In genomic region chr7:94561841-94562514, GRCh38 we compare ENCODE assay signal across 19 cellular contexts. TPM values are rescaled to one million over a fixed set of nuclear protein-coding genes. Genes with fewer than 3 reads are reported as not detected.
DNase-seq lines count a peak whose midpoint lies in the region; ATAC-seq, FAIRE-seq and TF ChIP-seq lines count a peak whose summit lies in the region.
"Had no signal": no experiment of that assay in that cellular context is flagged by ENCODE, and none has a peak within 500 bp of the region (broad histone marks: within the 10 kb centered on the region; RNA-seq: fewer than 3 reads in every experiment).

No MANE protein-coding gene starts in this region.

- H3K4me2 ChIP-seq in HepG2 (ENCODE audit: low read depth, low read length) = peak overlapping the region; percentile 33
- H3K4me2 ChIP-seq: smooth muscle cell had no signal

- no peaks in the 10 kb centered on the region for H3K9me3 ChIP-seq in HepG2 (ENCODE audit: low read length)
- H3K9me3 ChIP-seq in right lobe of liver = no peaks in the 10 kb centered on the region
- H3K9me3 ChIP-seq in adipocyte (ENCODE audit: control insufficient read depth, low read length) = no peaks in the 10 kb centered on the region
- no peaks in the 10 kb centered on the region for H3K9me3 ChIP-seq in effector memory CD4-positive, alpha-beta T cell (ENCODE audit: control insufficient read depth, low read length)
- H3K9me3 ChIP-seq: body of pancreas, esophagus muscularis mucosa had no signal

- intact Hi-C loops in HepG2 (cut with micrococcal nuclease; ENCODE audit: unreplicated experiment) (loop anchor here (5.0 to 10.0 kb wide), 4 partner anchors 80 to 410 kb away; partner anchors contain the start of gene PPP1R9A), right lobe of liver (cut with DNase I) (no loop called here)

- H4K20me1 ChIP-seq in HepG2 (ENCODE audit: insufficient read depth, low read length) = no peaks in the 10 kb centered on the region

- TF ChIP-seq POLR2A in HepG2 (IDR thresholded peaks at IDR 0.05; ENCODE audit: insufficient read depth in 1 of 2, low read depth in 2 of 2, low read length in 2 of 2) (no peak), right lobe of liver (IDR thresholded peaks at IDR 0.05) (no peak), GM12892 (IDR thresholded peaks at IDR 0.05; ENCODE audit: low read depth, low read length) (no peak)

- TF ChIP-seq EP300 in HepG2 (IDR thresholded peaks at IDR 0.05; ENCODE audit: low read depth in 2 of 2, low read length in 2 of 2) (peak; percentile 45 to 97; a peak in 2 of 4 replicates), HepG2 (CRISPR knock-in tag; IDR thresholded peaks at IDR 0.05; ENCODE audit: borderline replicate concordance) (peak; percentile 94)

- H3K27ac ChIP-seq in HepG2 (ENCODE audit: extremely low read length, insufficient read depth, low read length) = peak overlapping the region; percentile 73
- no peak overlapping the region for H3K27ac ChIP-seq in right lobe of liver
- no peak overlapping the region for H3K27ac ChIP-seq in effector memory CD4-positive, alpha-beta T cell (ENCODE audit: insufficient read depth, low read length, poor library complexity, severe bottlenecking)
- H3K27ac ChIP-seq: body of pancreas, esophagus muscularis mucosa, parathyroid adenoma had no signal

- peaks cover 41% of the 10 kb centered on the region for H3K4me1 ChIP-seq in HepG2 (ENCODE audit: insufficient read depth, low read length)
- no peaks in the 10 kb centered on the region for H3K4me1 ChIP-seq in right lobe of liver
- H3K4me1 ChIP-seq in adipocyte (ENCODE audit: control insufficient read depth, insufficient read depth, low read length) = no peaks in the 10 kb centered on the region
- no peaks in the 10 kb centered on the region for H3K4me1 ChIP-seq in effector memory CD4-positive, alpha-beta T cell (ENCODE audit: control insufficient read depth, insufficient read depth, low read length, poor library complexity, severe bottlenecking)
- H3K4me1 ChIP-seq: parathyroid adenoma had no signal

- H3K9ac ChIP-seq in HepG2 (ENCODE audit: insufficient read depth, low read depth, low read length) (peak overlapping the region; percentile 50), adipocyte (ENCODE audit: low read length) (no peak overlapping the region)
- H3K9ac ChIP-seq: parathyroid adenoma had no signal

- no peak overlapping the region for H3K4me3 ChIP-seq in HepG2 (replicated peaks in 1 of 3; ENCODE audit: insufficient read depth in 1 of 3, low read depth in 2 of 3, low read length in 3 of 3)
- H3K4me3 ChIP-seq in right lobe of liver = no peak overlapping the region
- H3K4me3 ChIP-seq in adipocyte (ENCODE audit: low read length) = no peak overlapping the region
- no peak overlapping the region for H3K4me3 ChIP-seq in fibroblast of the aortic adventitia (ENCODE audit: low read depth, low read length)
- H3K4me3 ChIP-seq in effector memory CD4-positive, alpha-beta T cell (ENCODE audit: insufficient read depth, low read depth, low read length, poor library complexity, severe bottlenecking) = no peak overlapping the region
- H3K4me3 ChIP-seq: body of pancreas, esophagus muscularis mucosa, smooth muscle cell had no signal

- POLR2A ChIA-PET in HepG2 (lab: Yijun Ruan, JAX) = interaction anchor here (0.8 to 1.8 kb wide), 7 partner anchors 15 to 96 kb away, joined by 3 to 9 read pairs (median 4); partner anchors contain the start of gene SGCE

- DNase-seq in HepG2 (ENCODE audit: low spot score) = peak; percentile 97
- no peak for DNase-seq in right lobe of liver
- peak; percentile 15 for DNase-seq in adipocyte (ENCODE audit: low read depth)
- DNase-seq in fibroblast of the aortic adventitia (ENCODE audit: low read depth) = peak; percentile 21
- no peak for DNase-seq in GM12892 (ENCODE audit: insufficient read length)
- no peak for DNase-seq in effector memory CD4-positive, alpha-beta T cell
- DNase-seq in SW480 (ENCODE audit: low spot score) = no peak
- DNase-seq: activated CD4-positive, alpha-beta T cell treated with anti-CD3 and anti-CD28 coated beads for 48 hours; activated naive CD4-positive, alpha-beta T cell treated with Interleukin-2 at 50 U/mL for 16 hours; body of pancreas; CD8-positive, alpha-beta memory T cell; NCI-H1694; NCI-H524 had no signal

- no TSS peak for BruUV-seq in HepG2 (replicated peaks; lab: Mats Ljungman, UMichigan)

- TF ChIP-seq CTCF in HepG2 (CRISPR knock-in tag; IDR thresholded peaks at IDR 0.05) (no peak), right lobe of liver (IDR thresholded peaks at IDR 0.05) (no peak), fibroblast of the aortic adventitia (IDR thresholded peaks at IDR 0.05; ENCODE audit: insufficient read depth, low read length) (no peak)

- no peaks in the 10 kb centered on the region for H3K79me2 ChIP-seq in HepG2 (ENCODE audit: insufficient read depth, low read length)
- H3K79me2 ChIP-seq: parathyroid adenoma had no signal

- H3K36me3 ChIP-seq in HepG2 (replicated peaks in 1 of 2; ENCODE audit: control insufficient read depth in 1 of 2, insufficient read depth in 2 of 2, low read length in 2 of 2) (no peaks in the 10 kb centered on the region), right lobe of liver (no peaks in the 10 kb centered on the region), adipocyte (ENCODE audit: control insufficient read depth, insufficient read depth, low read length, severe bottlenecking) (no peaks in the 10 kb centered on the region)
- no peaks in the 10 kb centered on the region for H3K36me3 ChIP-seq in effector memory CD4-positive, alpha-beta T cell (ENCODE audit: control insufficient read depth, insufficient read depth, low read length)

- H3K27me3 ChIP-seq in HepG2 (ENCODE audit: control insufficient read depth in 1 of 2, insufficient read depth in 2 of 2, low read length in 2 of 2) = no peaks in the 10 kb centered on the region
- H3K27me3 ChIP-seq in right lobe of liver = no peaks in the 10 kb centered on the region
- H3K27me3 ChIP-seq in adipocyte (replicated peaks; ENCODE audit: control insufficient read depth, insufficient read depth, low read length) = no peaks in the 10 kb centered on the region
- H3K27me3 ChIP-seq in effector memory CD4-positive, alpha-beta T cell (replicated peaks; ENCODE audit: control insufficient read depth, insufficient read depth, low read length, poor library complexity, severe bottlenecking) = no peaks in the 10 kb centered on the region
- H3K27me3 ChIP-seq: body of pancreas, esophagus muscularis mucosa had no signal

- ATAC-seq in HepG2 (peak; percentile 95), right lobe of liver (no peak), HG03280 (IDR thresholded peaks at IDR 0.05; ENCODE audit: unreplicated experiment) (no peak)
- ATAC-seq: body of pancreas; stimulated activated effector memory CD8-positive, alpha-beta T cell treated with anti-CD3 and anti-CD28 coated beads, Interleukin-12 subunit alpha, Interleukin-12 subunit beta, amount 100 ng/mL, for 72 hours had no signal

- no peak overlapping the region for H2AFZ ChIP-seq in HepG2 (ENCODE audit: low read length)
- H2AFZ ChIP-seq: parathyroid adenoma had no signal

- no peak for TF ChIP-seq RAD21 in HepG2 (CRISPR knock-in tag; IDR thresholded peaks at IDR 0.05)

- FAIRE-seq in HepG2 (lab: Jason Lieb, UNC) (peak; percentile 88), GM12892 (lab: Jason Lieb, UNC) (no peak)
- FAIRE-seq: A204.1 had no signal

- in situ Hi-C loops in HepG2 (cut with HindIII; ENCODE audit: extremely low pct_ligation_motif_present, low pct_unique_long_range_greater_than_20kb) = no loop called here

- 5% methylated on average over 2 of the region's 2 CpGs for WGBS in HepG2 (ENCODE audit: low lambda C conversion rate)
- 79% methylated on average over 2 of the region's 2 CpGs for WGBS in right lobe of liver (ENCODE audit: insufficient coverage, low coverage, low lambda C conversion rate, missing lambda C conversion rate)

- CTCF ChIA-PET in HepG2 (lab: Yijun Ruan, JAX; ENCODE audit: low intra/inter-chr PET ratio, low total read pairs) = no interaction called here

TF ChIP-seq in HepG2, 621 proteins besides CTCF, POLR2A, EP300 and RAD21 (continues in another document):
- TF ChIP-seq HNRNPL (IDR thresholded peaks at IDR 0.05; ENCODE audit: low read depth, low read length) (no peak), ATF1 (CRISPR knock-in tag; IDR thresholded peaks at IDR 0.05) (peak; percentile 73; the same call in 1 of the 2 replicates)

RNA-seq across cellular contexts. Expression of gene CASD1, which starts 52.4 kb away (rescaled TPM):
- total RNA-seq in HepG2 (2016; rRNA removed; fragmentation: Illumina TruSeq; extraction: Trizol) (21.4 and 22.9 TPM in 2 replicates), right lobe of liver (10 to 100 TPM in 1 of 6 experiments, 1 to 10 TPM in 5; 4.5 to 10.4 (median 7.2) TPM), fibroblast of the aortic adventitia (ENCODE audit: low replicate concordance) (4.9 and 18.7 TPM in 2 replicates)
- total RNA-seq in HepG2 (2016; cell fraction: cytosol; rRNA removed; fragmentation: Illumina TruSeq; extraction: Trizol; ENCODE audit: low read depth) = 5.9 and 7.0 TPM in 2 replicates
- 20.4 and 23.2 TPM in 2 replicates for total RNA-seq in HepG2 (2016; cell fraction: insoluble cytoplasmic fraction; rRNA removed; fragmentation: Illumina TruSeq; extraction: Trizol)
- 19.4 and 21.4 TPM in 2 replicates for total RNA-seq in HepG2 (2016; cell fraction: membrane; rRNA removed; fragmentation: Illumina TruSeq; extraction: Trizol)
- total RNA-seq in HepG2 (2016; cell fraction: nucleus; rRNA removed; fragmentation: Illumina TruSeq; extraction: Trizol) = 39.3 and 40.4 TPM in 2 replicates
- 23.4 and 32.6 TPM in 2 replicates for polyA plus RNA-seq in HepG2 (2011; rRNA removed)
- polyA plus RNA-seq in HepG2 (2011; cell fraction: cytosol; rRNA removed) = 8.4 and 15.0 TPM in 2 replicates
- polyA plus RNA-seq in HepG2 (2011; cell fraction: nucleus; rRNA removed) = 19.1 and 24.4 TPM in 2 replicates
- 19.1 and 25.0 TPM in 2 replicates for polyA plus RNA-seq in HepG2 (2012)
- polyA plus RNA-seq in HepG2 (2016; cell fraction: cytosol; fragmentation: Illumina TruSeq; extraction: Trizol; ENCODE audit: low read depth) = 5.4 and 5.6 TPM in 2 replicates
- 17.4 and 18.3 TPM in 2 replicates for polyA plus RNA-seq in HepG2 (2016; cell fraction: insoluble cytoplasmic fraction; fragmentation: Illumina TruSeq; extraction: Trizol; ENCODE audit: low read depth)
- polyA plus RNA-seq in HepG2 (2016; cell fraction: membrane; fragmentation: Illumina TruSeq; extraction: Trizol; ENCODE audit: low read depth) = 10.1 and 12.8 TPM in 2 replicates
- 47.6 and 48.1 TPM in 2 replicates for polyA plus RNA-seq in HepG2 (2016; cell fraction: nucleus; fragmentation: Illumina TruSeq; extraction: Trizol; ENCODE audit: insufficient read depth, low read depth)
- 2.8 and 71.7 TPM in 2 replicates for polyA minus RNA-seq in HepG2 (2011; rRNA and poly(A)+ RNA removed; ENCODE audit: low replicate concordance)
- 24.5 and 24.8 TPM in 2 replicates for polyA minus RNA-seq in HepG2 (2011; cell fraction: cytosol; rRNA and poly(A)+ RNA removed)
- polyA minus RNA-seq in HepG2 (2011; cell fraction: nucleus; rRNA and poly(A)+ RNA removed) = 89.6 and 113 TPM in 2 replicates
- polyA plus RNA-seq in GM12892 (2012; ENCODE audit: missing spikeins) = 8.5 TPM

Comparison
In these comparisons a context has a peak if more than half of its experiments do, and no peak if none do; other contexts are left out.
1. DNase-seq: peak in HepG2 (single experiment), adipocyte (single experiment) and fibroblast of the aortic adventitia (single experiment); none in right lobe of liver (0 of 3), GM12892 (single experiment), effector memory CD4-positive, alpha-beta T cell (0 of 3) and SW480 (single experiment).